ENCODE assay signal across 1 cellular context in the genomic region with DNA sequence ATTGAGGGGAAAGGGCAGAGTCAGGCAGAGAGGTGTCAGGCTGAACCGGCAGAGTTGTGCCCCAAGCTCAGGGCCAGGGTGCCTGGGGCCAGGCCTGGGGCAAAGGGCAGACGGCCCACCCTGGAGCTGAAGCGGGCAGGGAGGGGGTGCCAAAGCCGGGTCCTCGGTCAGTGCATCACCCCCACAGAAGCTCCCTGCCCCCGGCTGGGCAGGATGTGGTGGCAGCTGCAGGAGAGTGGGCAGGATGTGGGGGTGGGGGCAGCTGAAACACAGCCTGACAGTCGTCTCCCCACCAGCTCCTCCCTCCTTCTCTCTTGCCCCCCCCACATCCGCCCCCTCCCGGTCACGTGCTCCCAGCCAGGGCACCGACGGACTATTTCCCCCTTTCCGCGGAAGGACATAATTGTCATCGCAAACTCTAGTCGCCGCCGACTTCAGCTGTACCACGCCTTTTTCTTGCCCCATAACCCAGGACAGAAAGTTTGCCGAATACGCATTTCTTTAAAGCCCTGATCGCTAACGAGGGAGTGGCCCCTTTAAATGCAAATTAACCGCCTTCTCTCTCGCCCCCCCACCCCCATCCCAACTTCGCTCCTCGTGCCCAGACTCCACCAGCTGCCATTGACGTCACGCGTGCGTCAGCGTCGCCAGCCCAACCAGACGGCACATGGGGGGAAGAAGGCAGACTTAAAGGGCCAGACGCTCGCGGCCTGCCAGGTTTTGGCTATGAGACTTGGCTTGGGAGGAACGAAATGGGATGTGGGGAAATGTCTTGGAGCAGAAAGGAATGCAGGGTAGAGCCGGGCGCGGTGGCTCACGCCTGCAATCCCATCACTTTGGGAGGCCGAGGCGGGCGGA.
A peak's percentile ranks its signal among the peaks of the same experiment; 100 is the strongest.
TF ChIP-seq lines count a peak whose summit lies in the region.

No MANE protein-coding gene starts in this region.

TF ChIP-seq in K562, 482 proteins besides CTCF, POLR2A, EP300 and RAD21 (continued from another document and continues in another):
- no peak for TF ChIP-seq UBTF (IDR thresholded peaks at IDR 0.05; ENCODE audit: borderline replicate concordance in 1 of 2, low read depth in 2 of 2, low read length in 2 of 2)
- TF ChIP-seq ESRRA (IDR thresholded peaks at IDR 0.05; ENCODE audit: borderline replicate concordance, low read depth) = peak; percentile 24; the same call in 1 of the 2 replicates
- peak; percentile 43 for TF ChIP-seq ASH1L (IDR thresholded peaks at IDR 0.05; ENCODE audit: borderline replicate concordance, low read depth, partially characterized antibody)
- TF ChIP-seq ZNF584 (CRISPR knock-in tag; IDR thresholded peaks at IDR 0.05; ENCODE audit: low read depth) = peak; percentile 71; the same call in 1 of the 2 replicates
- TF ChIP-seq SOX6 (IDR thresholded peaks at IDR 0.05) = peak; percentile 57; the same call in 1 of the 2 replicates
- TF ChIP-seq, protein P1, sequence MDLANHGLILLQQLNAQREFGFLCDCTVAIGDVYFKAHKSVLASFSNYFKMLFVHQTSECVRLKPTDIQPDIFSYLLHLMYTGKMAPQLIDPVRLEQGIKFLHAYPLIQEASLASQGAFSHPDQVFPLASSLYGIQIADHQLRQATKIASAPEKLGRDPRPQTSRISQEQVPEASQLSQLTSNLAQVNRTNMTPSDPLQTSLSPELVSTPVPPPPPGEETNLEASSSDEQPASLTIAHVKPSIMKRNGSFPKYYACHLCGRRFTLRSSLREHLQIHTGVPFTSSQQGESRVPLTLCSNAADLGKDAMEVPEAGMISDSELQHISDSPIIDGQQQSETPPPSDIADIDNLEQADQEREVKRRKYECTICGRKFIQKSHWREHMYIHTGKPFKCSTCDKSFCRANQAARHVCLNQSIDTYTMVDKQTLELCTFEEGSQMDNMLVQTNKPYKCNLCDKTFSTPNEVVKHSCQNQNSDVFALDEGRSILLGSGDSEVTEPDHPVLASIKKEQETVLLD (IDR thresholded peaks at IDR 0.05) = peak; percentile 45; the same call in 1 of the 2 replicates
- TF ChIP-seq KAT8 (IDR thresholded peaks at IDR 0.05; ENCODE audit: low read depth) = no peak
- TF ChIP-seq POLR2G (IDR thresholded peaks at IDR 0.05; ENCODE audit: low read depth, low read length) = peak; percentile 61
- peak in 1 of 2 experiments; percentile 84 for TF ChIP-seq AFF1 (IDR thresholded peaks at IDR 0.05; ENCODE audit: low read depth in 1 of 2, partially characterized antibody in 2 of 2)
- TF ChIP-seq EP400 (IDR thresholded peaks at IDR 0.05) = peak; percentile 91
- TF ChIP-seq PHB (CRISPR knock-in tag; IDR thresholded peaks at IDR 0.05) = no peak
- TF ChIP-seq NR2C2 (CRISPR knock-in tag; IDR thresholded peaks at IDR 0.05) = no peak
- TF ChIP-seq NR2C2 (tag; IDR thresholded peaks at IDR 0.05) = peak; percentile 67
- TF ChIP-seq SIX5 (IDR thresholded peaks at IDR 0.05; ENCODE audit: borderline replicate concordance in 1 of 2, insufficient read depth in 1 of 2, low read depth in 1 of 2, low read length in 2 of 2) = no peak
- TF ChIP-seq, protein P2, sequence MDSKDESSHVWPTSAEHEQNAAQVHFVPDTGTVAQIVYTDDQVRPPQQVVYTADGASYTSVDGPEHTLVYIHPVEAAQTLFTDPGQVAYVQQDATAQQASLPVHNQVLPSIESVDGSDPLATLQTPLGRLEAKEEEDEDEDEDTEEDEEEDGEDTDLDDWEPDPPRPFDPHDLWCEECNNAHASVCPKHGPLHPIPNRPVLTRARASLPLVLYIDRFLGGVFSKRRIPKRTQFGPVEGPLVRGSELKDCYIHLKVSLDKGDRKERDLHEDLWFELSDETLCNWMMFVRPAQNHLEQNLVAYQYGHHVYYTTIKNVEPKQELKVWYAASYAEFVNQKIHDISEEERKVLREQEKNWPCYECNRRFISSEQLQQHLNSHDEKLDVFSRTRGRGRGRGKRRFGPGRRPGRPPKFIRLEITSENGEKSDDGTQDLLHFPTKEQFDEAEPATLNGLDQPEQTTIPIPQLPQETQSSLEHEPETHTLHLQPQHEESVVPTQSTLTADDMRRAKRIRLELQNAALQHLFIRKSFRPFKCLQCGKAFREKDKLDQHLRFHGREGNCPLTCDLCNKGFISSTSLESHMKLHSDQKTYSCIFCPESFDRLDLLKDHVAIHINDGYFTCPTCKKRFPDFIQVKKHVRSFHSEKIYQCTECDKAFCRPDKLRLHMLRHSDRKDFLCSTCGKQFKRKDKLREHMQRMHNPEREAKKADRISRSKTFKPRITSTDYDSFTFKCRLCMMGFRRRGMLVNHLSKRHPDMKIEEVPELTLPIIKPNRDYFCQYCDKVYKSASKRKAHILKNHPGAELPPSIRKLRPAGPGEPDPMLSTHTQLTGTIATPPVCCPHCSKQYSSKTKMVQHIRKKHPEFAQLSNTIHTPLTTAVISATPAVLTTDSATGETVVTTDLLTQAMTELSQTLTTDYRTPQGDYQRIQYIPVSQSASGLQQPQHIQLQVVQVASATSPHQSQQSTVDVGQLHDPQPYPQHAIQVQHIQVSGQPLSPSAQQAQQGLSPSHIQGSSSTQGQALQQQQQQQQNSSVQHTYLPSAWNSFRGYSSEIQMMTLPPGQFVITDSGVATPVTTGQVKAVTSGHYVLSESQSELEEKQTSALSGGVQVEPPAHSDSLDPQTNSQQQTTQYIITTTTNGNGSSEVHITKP (IDR thresholded peaks at IDR 0.05; ENCODE audit: partially characterized antibody) = peak; percentile 75
- TF ChIP-seq MECOM (CRISPR knock-in tag; IDR thresholded peaks at IDR 0.05) = no peak
- TF ChIP-seq USF1 (CRISPR knock-in tag; IDR thresholded peaks at IDR 0.05) = peak; percentile 88
- 0 out of 2 replicates have a peak, but pooled peaks have one; percentile 39 for TF ChIP-seq ZNF143 (CRISPR knock-in tag; IDR thresholded peaks at IDR 0.05)
- peak; percentile 87 for TF ChIP-seq ATF3 (IDR thresholded peaks at IDR 0.05)
- TF ChIP-seq ATF3 (CRISPR knock-in tag; conservative IDR thresholded peaks at IDR 0.05) = peak; percentile 80
- TF ChIP-seq CHD4 (IDR thresholded peaks at IDR 0.05; ENCODE audit: insufficient read depth, insufficient replicate concordance, low read depth, low read length, poor library complexity, severe bottlenecking) = no peak
- peak; percentile 57; the same call in 1 of the 2 replicates for TF ChIP-seq FOXJ2 (tag; IDR thresholded peaks at IDR 0.05)
- TF ChIP-seq ZNF79 (CRISPR knock-in tag; IDR thresholded peaks at IDR 0.05; ENCODE audit: low read depth) = 0 out of 2 replicates have a peak, but pooled peaks have one; percentile 13
- peak; percentile 31; the same call in 1 of the 2 replicates for TF ChIP-seq POLR2AphosphoS5 (IDR thresholded peaks at IDR 0.05; ENCODE audit: control insufficient read depth, insufficient read depth, low read depth, low read length)
- TF ChIP-seq POU5F1 (IDR thresholded peaks at IDR 0.05; ENCODE audit: borderline replicate concordance, low read depth, low read length, partially characterized antibody) = no peak
- peak; percentile 76; the same call in 1 of the 2 replicates for TF ChIP-seq NCOA1 (IDR thresholded peaks at IDR 0.05; ENCODE audit: low read depth)
